Comparison of ENCODE assay signal across 1 cellular context in the genomic region with DNA sequence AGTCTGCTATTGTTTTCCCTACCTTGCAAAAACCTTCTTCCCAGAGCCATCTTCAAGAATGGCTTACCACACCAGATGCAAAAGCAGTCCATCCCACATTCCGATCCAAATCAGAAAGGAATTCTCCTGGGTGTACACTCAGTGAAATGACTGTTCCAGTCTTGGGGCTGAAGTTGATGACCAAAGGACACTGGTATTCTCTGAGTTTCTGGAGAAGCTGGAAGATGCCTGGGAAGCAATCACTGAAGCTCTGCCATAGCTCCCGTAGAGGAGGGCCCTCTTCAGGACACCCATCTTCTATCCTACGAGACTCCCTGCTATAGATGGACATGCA.
TF ChIP-seq lines count a peak whose summit lies in the region.

No MANE protein-coding gene starts in this region.

TF ChIP-seq in IMR-90, 13 proteins besides CTCF, POLR2A, EP300 and RAD21:
- no peak for TF ChIP-seq CHD1 (IDR thresholded peaks at IDR 0.05; ENCODE audit: low read depth, low read length)
